In genomic region chr21:7776035-7776434, GRCh38 we compare ENCODE assay signal across 7 cellular contexts.
A peak's percentile ranks its signal among the peaks of the same experiment; 100 is the strongest.
DNase-seq lines count a peak whose midpoint lies in the region; ATAC-seq and TF ChIP-seq lines count a peak whose summit lies in the region.
"Not testable (repeated sequence)": the region's sequence is repeated elsewhere in the genome, so short reads cannot be mapped to it uniquely, and the experiment has no call there.

No MANE protein-coding gene starts in this region.

- H3K27ac ChIP-seq in CD4-positive, alpha-beta T cell (ENCODE audit: low read depth, low read length): not testable (repeated sequence)

- not testable (repeated sequence) for H3K9me3 Mint-ChIP-seq in CD4-positive, alpha-beta T cell; T-helper 1 cell treated with Interleukin-12 subunit alpha and Interleukin-12 subunit beta and Interleukin-4 antibody, amounts not matched to agents 30 μg/mL and 1 μg/mL, for 36 hours; activated CD4-positive, alpha-beta T cell treated with anti-CD3 and anti-CD28 coated beads, Interleukin-2, amount 10 ng/mL, durations not matched to agents 7 days and 5 days; activated T-cell treated with anti-CD3 and anti-CD28 coated beads, Interleukin-2, amount 50 U/mL, for 4 hours; activated naive CD4-positive, alpha-beta T cell treated with anti-CD3 and anti-CD28 coated beads, Interleukin-2, amount 50 U/mL, for 72 hours; dendritic cell treated with granulocyte-macrophage colony-stimulating factor and Interleukin-4, amounts not matched to agents 40 ng/mL and 50 ng/mL, for 4 days; natural killer cell treated with Interleukin-12 subunit alpha and Interleukin-12 subunit beta and Interleukin-15 and Interleukin-18, amount 100 ng/mL, for 72 hours

- H3K27me3 ChIP-seq in CD4-positive, alpha-beta T cell (ENCODE audit: control insufficient read depth, insufficient read depth, low read length): not testable (repeated sequence)

- H3K4me3 Mint-ChIP-seq in CD4-positive, alpha-beta T cell: peak overlapping the region; percentile 39
- not testable (repeated sequence) for H3K4me3 Mint-ChIP-seq in T-helper 1 cell treated with Interleukin-12 subunit alpha and Interleukin-12 subunit beta and Interleukin-4 antibody, amounts not matched to agents 30 μg/mL and 1 μg/mL, for 36 hours; dendritic cell treated with granulocyte-macrophage colony-stimulating factor and Interleukin-4, amounts not matched to agents 40 ng/mL and 50 ng/mL, for 4 days
- H3K4me3 Mint-ChIP-seq in activated CD4-positive, alpha-beta T cell treated with anti-CD3 and anti-CD28 coated beads, Interleukin-2, amount 10 ng/mL, durations not matched to agents 7 days and 5 days: peak overlapping the region; percentile 15
- peak overlapping the region; percentile 16 for H3K4me3 Mint-ChIP-seq in activated T-cell treated with anti-CD3 and anti-CD28 coated beads, Interleukin-2, amount 50 U/mL, for 4 hours
- peak overlapping the region; percentile 13 for H3K4me3 Mint-ChIP-seq in natural killer cell treated with Interleukin-12 subunit alpha and Interleukin-12 subunit beta and Interleukin-15 and Interleukin-18, amount 100 ng/mL, for 72 hours

- H3K9me3 ChIP-seq in CD4-positive, alpha-beta T cell (ENCODE audit: control insufficient read depth, low read length): not testable (repeated sequence)

- H3K27me3 Mint-ChIP-seq in CD4-positive, alpha-beta T cell; T-helper 1 cell treated with Interleukin-12 subunit alpha and Interleukin-12 subunit beta and Interleukin-4 antibody, amounts not matched to agents 30 μg/mL and 1 μg/mL, for 36 hours (ENCODE audit: low read depth); activated CD4-positive, alpha-beta T cell treated with anti-CD3 and anti-CD28 coated beads, Interleukin-2, amount 10 ng/mL, durations not matched to agents 7 days and 5 days; activated T-cell treated with anti-CD3 and anti-CD28 coated beads, Interleukin-2, amount 50 U/mL, for 4 hours (ENCODE audit: low read depth); dendritic cell treated with granulocyte-macrophage colony-stimulating factor and Interleukin-4, amounts not matched to agents 40 ng/mL and 50 ng/mL, for 4 days; natural killer cell treated with Interleukin-12 subunit alpha and Interleukin-12 subunit beta and Interleukin-15 and Interleukin-18, amount 100 ng/mL, for 72 hours: not testable (repeated sequence)

- POLR2A ChIA-PET in CD4-positive, alpha-beta T cell (lab: Charles Lee); activated CD4-positive, alpha-beta T cell treated with anti-CD3 and anti-CD28 coated beads, Interleukin-2, amount 10 ng/mL, durations not matched to agents 7 days and 5 days (lab: Charles Lee): not testable (repeated sequence)

- intact Hi-C loops in CD4-positive, alpha-beta T cell (cut with DNase I, micrococcal nuclease); dendritic cell treated with granulocyte-macrophage colony-stimulating factor and Interleukin-4, amounts not matched to agents 40 ng/mL and 50 ng/mL, for 4 days (cut with micrococcal nuclease): not testable (repeated sequence)

- peak; percentile 29 for ATAC-seq in CD4-positive, alpha-beta T cell (ENCODE audit: poor library complexity)
- ATAC-seq in activated T-cell treated with anti-CD3 and anti-CD28 coated beads, Interleukin-2, amount 50 U/mL, for 4 hours: peak; percentile 84 to 87
- peak; percentile 53 to 69 for ATAC-seq in activated naive CD4-positive, alpha-beta T cell treated with anti-CD3 and anti-CD28 coated beads, Interleukin-2, amount 50 U/mL, for 72 hours
- ATAC-seq in natural killer cell treated with Interleukin-12 subunit alpha and Interleukin-12 subunit beta and Interleukin-15 and Interleukin-18, amount 100 ng/mL, for 72 hours: not testable (repeated sequence)

- not testable (repeated sequence) for H3K36me3 Mint-ChIP-seq in CD4-positive, alpha-beta T cell (ENCODE audit: low read depth); T-helper 1 cell treated with Interleukin-12 subunit alpha and Interleukin-12 subunit beta and Interleukin-4 antibody, amounts not matched to agents 30 μg/mL and 1 μg/mL, for 36 hours (ENCODE audit: low read depth); activated CD4-positive, alpha-beta T cell treated with anti-CD3 and anti-CD28 coated beads, Interleukin-2, amount 10 ng/mL, durations not matched to agents 7 days and 5 days (ENCODE audit: low read depth); activated T-cell treated with anti-CD3 and anti-CD28 coated beads, Interleukin-2, amount 50 U/mL, for 4 hours (ENCODE audit: insufficient read depth); activated naive CD4-positive, alpha-beta T cell treated with anti-CD3 and anti-CD28 coated beads, Interleukin-2, amount 50 U/mL, for 72 hours; dendritic cell treated with granulocyte-macrophage colony-stimulating factor and Interleukin-4, amounts not matched to agents 40 ng/mL and 50 ng/mL, for 4 days (ENCODE audit: low read depth); natural killer cell treated with Interleukin-12 subunit alpha and Interleukin-12 subunit beta and Interleukin-15 and Interleukin-18, amount 100 ng/mL, for 72 hours

- peak overlapping the region; percentile 86 for H3K27ac Mint-ChIP-seq in CD4-positive, alpha-beta T cell
- H3K27ac Mint-ChIP-seq in T-helper 1 cell treated with Interleukin-12 subunit alpha and Interleukin-12 subunit beta and Interleukin-4 antibody, amounts not matched to agents 30 μg/mL and 1 μg/mL, for 36 hours: peak overlapping the region; percentile 84
- H3K27ac Mint-ChIP-seq in activated CD4-positive, alpha-beta T cell treated with anti-CD3 and anti-CD28 coated beads, Interleukin-2, amount 10 ng/mL, durations not matched to agents 7 days and 5 days: peak overlapping the region; percentile 76
- H3K27ac Mint-ChIP-seq in activated naive CD4-positive, alpha-beta T cell treated with anti-CD3 and anti-CD28 coated beads, Interleukin-2, amount 50 U/mL, for 72 hours: peak overlapping the region; percentile 80 to 88
- peak overlapping the region; percentile 75 for H3K27ac Mint-ChIP-seq in dendritic cell treated with granulocyte-macrophage colony-stimulating factor and Interleukin-4, amounts not matched to agents 40 ng/mL and 50 ng/mL, for 4 days
- peak overlapping the region; percentile 41 to 69 for H3K27ac Mint-ChIP-seq in natural killer cell treated with Interleukin-12 subunit alpha and Interleukin-12 subunit beta and Interleukin-15 and Interleukin-18, amount 100 ng/mL, for 72 hours

- not testable (repeated sequence) for H3K4me1 Mint-ChIP-seq in CD4-positive, alpha-beta T cell (ENCODE audit: low read depth); T-helper 1 cell treated with Interleukin-12 subunit alpha and Interleukin-12 subunit beta and Interleukin-4 antibody, amounts not matched to agents 30 μg/mL and 1 μg/mL, for 36 hours (ENCODE audit: low read depth); activated CD4-positive, alpha-beta T cell treated with anti-CD3 and anti-CD28 coated beads, Interleukin-2, amount 10 ng/mL, durations not matched to agents 7 days and 5 days; activated T-cell treated with anti-CD3 and anti-CD28 coated beads, Interleukin-2, amount 50 U/mL, for 4 hours (ENCODE audit: low read depth); dendritic cell treated with granulocyte-macrophage colony-stimulating factor and Interleukin-4, amounts not matched to agents 40 ng/mL and 50 ng/mL, for 4 days (ENCODE audit: low read depth); natural killer cell treated with Interleukin-12 subunit alpha and Interleukin-12 subunit beta and Interleukin-15 and Interleukin-18, amount 100 ng/mL, for 72 hours (ENCODE audit: low read depth in 2 of 2)

- not testable (repeated sequence) for TF ChIP-seq CTCF in CD4-positive, alpha-beta T cell (IDR thresholded peaks at IDR 0.05)

- CTCF ChIA-PET in CD4-positive, alpha-beta T cell (lab: Charles Lee); activated CD4-positive, alpha-beta T cell treated with anti-CD3 and anti-CD28 coated beads, Interleukin-2, amount 10 ng/mL, durations not matched to agents 7 days and 5 days (lab: Charles Lee): not testable (repeated sequence)

- not testable (repeated sequence) for DNase-seq in CD4-positive, alpha-beta T cell; activated CD4-positive, alpha-beta T cell treated with anti-CD3 and anti-CD28 coated beads, Interleukin-2, amount 10 ng/mL, durations not matched to agents 7 days and 5 days; activated T-cell treated with anti-CD3 and anti-CD28 coated beads, Interleukin-2, amount 50 U/mL, for 4 hours; activated naive CD4-positive, alpha-beta T cell treated with anti-CD3 and anti-CD28 coated beads, Interleukin-2, amount 50 U/mL, for 72 hours (ENCODE audit: low spot score in 2 of 2); natural killer cell treated with Interleukin-12 subunit alpha and Interleukin-12 subunit beta and Interleukin-15 and Interleukin-18, amount 100 ng/mL, for 72 hours (ENCODE audit: low spot score)
